Comparison of ENCODE assay signal across 8 cellular contexts in genomic region chr12:12606793-12607589, GRCh38. TPM values are rescaled to one million over a fixed set of nuclear protein-coding genes. Genes with fewer than 3 reads are reported as not detected.
DNase-seq lines count a peak whose midpoint lies in the region; ATAC-seq lines count a peak whose summit lies in the region.

No MANE protein-coding gene starts in this region.

- H3K27me3 ChIP-seq in neuron (ENCODE audit: insufficient read depth, low read length), result no peaks in the 10 kb centered on the region

- H3K9me3 ChIP-seq in neuron (ENCODE audit: low read length), result no peaks in the 10 kb centered on the region

- no peaks in the 10 kb centered on the region for H3K36me3 ChIP-seq in neuron (ENCODE audit: insufficient read depth, low read length)

- no peaks in the 10 kb centered on the region for H3K36me3 Mint-ChIP-seq in activated T-helper 2 cell treated with anti-CD3 and anti-CD28 coated beads, Interferon-gamma antibody, Interleukin-2, Interleukin-4, amounts not matched to agents 10 μg/mL and 5 μg/mL and 100 μg/mL, durations not matched to agents 14 hours and 24 hours and 36 hours (ENCODE audit: low read depth)

- peak overlapping the region; percentile 43 for H2AFZ ChIP-seq in neuron (ENCODE audit: low read depth, low read length)

- DNase-seq in activated T-helper 2 cell treated with anti-CD3 and anti-CD28 coated beads, Interferon-gamma antibody, Interleukin-2, Interleukin-4, amounts not matched to agents 10 μg/mL and 5 μg/mL and 100 μg/mL, durations not matched to agents 14 hours and 24 hours and 36 hours (ENCODE audit: low spot score), result no peak
- DNase-seq in stimulated activated naive CD4-positive, alpha-beta T cell treated with Interleukin-2 at 50 U/mL for 16 hours (lab: John Stamatoyannopoulos, UW), result no peak
- DNase-seq in NCI-H1105 (lab: John Stamatoyannopoulos, UW) (no peak), germinal center (ENCODE audit: low spot score) (no peak)

- intact Hi-C loops in activated T-helper 2 cell treated with anti-CD3 and anti-CD28 coated beads, Interferon-gamma antibody, Interleukin-2, Interleukin-4, amounts not matched to agents 10 μg/mL and 5 μg/mL and 100 μg/mL, durations not matched to agents 14 hours and 24 hours and 36 hours (cut with micrococcal nuclease), result loop anchor here (1.0 to 2.0 kb wide), 3 partner anchors 24 to 138 kb away; no protein-coding TSS in a partner anchor

- H3K27ac Mint-ChIP-seq in activated T-helper 2 cell treated with anti-CD3 and anti-CD28 coated beads, Interferon-gamma antibody, Interleukin-2, Interleukin-4, amounts not matched to agents 10 μg/mL and 5 μg/mL and 100 μg/mL, durations not matched to agents 14 hours and 24 hours and 36 hours, result peak overlapping the region; percentile 75

- H3K4me3 Mint-ChIP-seq in activated T-helper 2 cell treated with anti-CD3 and anti-CD28 coated beads, Interferon-gamma antibody, Interleukin-2, Interleukin-4, amounts not matched to agents 10 μg/mL and 5 μg/mL and 100 μg/mL, durations not matched to agents 14 hours and 24 hours and 36 hours (ENCODE audit: low read depth), result no peak overlapping the region

- H3K9me3 Mint-ChIP-seq in activated T-helper 2 cell treated with anti-CD3 and anti-CD28 coated beads, Interferon-gamma antibody, Interleukin-2, Interleukin-4, amounts not matched to agents 10 μg/mL and 5 μg/mL and 100 μg/mL, durations not matched to agents 14 hours and 24 hours and 36 hours, result no peaks in the 10 kb centered on the region

- H3K4me3 ChIP-seq in neuron (ENCODE audit: low read length), result no peak overlapping the region

- H3K27me3 Mint-ChIP-seq in activated T-helper 2 cell treated with anti-CD3 and anti-CD28 coated beads, Interferon-gamma antibody, Interleukin-2, Interleukin-4, amounts not matched to agents 10 μg/mL and 5 μg/mL and 100 μg/mL, durations not matched to agents 14 hours and 24 hours and 36 hours (ENCODE audit: low read depth), result no peaks in the 10 kb centered on the region

- ATAC-seq in GM18517 (IDR thresholded peaks at IDR 0.05; ENCODE audit: unreplicated experiment) (peak; percentile 44), HG02938 (IDR thresholded peaks at IDR 0.05; ENCODE audit: unreplicated experiment) (peak; percentile 44), GM18907 (IDR thresholded peaks at IDR 0.05; ENCODE audit: unreplicated experiment) (no peak)

- H3K4me1 ChIP-seq in neuron (ENCODE audit: insufficient read depth, low read length), result peaks cover 8% of the 10 kb centered on the region

- peaks cover 32% of the 10 kb centered on the region for H3K4me1 Mint-ChIP-seq in activated T-helper 2 cell treated with anti-CD3 and anti-CD28 coated beads, Interferon-gamma antibody, Interleukin-2, Interleukin-4, amounts not matched to agents 10 μg/mL and 5 μg/mL and 100 μg/mL, durations not matched to agents 14 hours and 24 hours and 36 hours (ENCODE audit: low read depth)

RNA-seq across cellular contexts. Expression of gene CREBL2, which starts 4.7 kb away (rescaled TPM):
- total RNA-seq in activated T-helper 2 cell treated with anti-CD3 and anti-CD28 coated beads, Interferon-gamma antibody, Interleukin-2, Interleukin-4, amounts not matched to agents 10 μg/mL and 5 μg/mL and 100 μg/mL, durations not matched to agents 14 hours and 24 hours and 36 hours, result 22.3 and 23.3 TPM in 2 replicates

RNA-seq across cellular contexts. Expression of gene DUSP16, which starts 44.3 kb away (rescaled TPM):
- 64.7 and 66.5 TPM in 2 replicates for total RNA-seq in activated T-helper 2 cell treated with anti-CD3 and anti-CD28 coated beads, Interferon-gamma antibody, Interleukin-2, Interleukin-4, amounts not matched to agents 10 μg/mL and 5 μg/mL and 100 μg/mL, durations not matched to agents 14 hours and 24 hours and 36 hours
